20 cellular contexts compared by ENCODE assay signal in the genomic region with DNA sequence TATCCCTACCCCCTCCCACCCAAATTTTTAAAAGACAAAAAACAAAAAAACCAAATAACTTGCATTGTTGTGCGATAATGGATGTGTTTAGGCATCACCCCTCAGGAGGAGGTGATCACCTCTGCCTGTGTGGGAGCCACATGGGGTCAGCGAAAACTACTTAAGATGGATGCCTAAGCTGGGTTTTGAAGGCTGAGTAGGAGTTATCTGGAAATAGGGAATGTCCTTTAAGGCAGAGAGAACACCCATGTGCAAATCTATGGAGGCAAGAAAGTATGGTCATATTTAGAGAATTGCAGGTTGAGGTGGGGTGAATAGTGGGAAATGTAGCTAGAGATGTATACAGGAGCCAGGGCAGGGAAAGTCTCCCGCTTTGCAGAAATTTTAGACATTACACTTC. TPM values are rescaled to one million over a fixed set of nuclear protein-coding genes. Genes with fewer than 3 reads are reported as not detected.
A peak's percentile ranks its signal among the peaks of the same experiment; 100 is the strongest.
DNase-seq lines count a peak whose midpoint lies in the region; ATAC-seq and TF ChIP-seq lines count a peak whose summit lies in the region.
"Had no signal": no experiment of that assay in that cellular context is flagged by ENCODE, and none has a peak within 500 bp of the region (broad histone marks: within the 10 kb centered on the region; RNA-seq: fewer than 3 reads in every experiment).

No MANE protein-coding gene starts in this region.

- H3K4me1 ChIP-seq in HEK293 (ENCODE audit: control insufficient read depth, insufficient read depth, low read length), result no peaks in the 10 kb centered on the region

- H3K9me3 Mint-ChIP-seq in T-helper 2 cell treated with Interferon-gamma antibody and Interleukin-4, amounts not matched to agents 5 μg/mL and 100 μg/mL, for 36 hours, result no peaks in the 10 kb centered on the region
- no peaks in the 10 kb centered on the region for H3K9me3 Mint-ChIP-seq in stimulated activated memory B cell treated with anti-CD40 and anti-IgM and Interleukin-4, amounts not matched to agents 10 μg/mL and 1 μg/mL and 100 μg/mL, for 72 hours
- H3K9me3 Mint-ChIP-seq: CD4-positive, CD25-positive, alpha-beta regulatory T cell had no signal

- H3K27ac Mint-ChIP-seq in T-helper 2 cell treated with Interferon-gamma antibody and Interleukin-4, amounts not matched to agents 5 μg/mL and 100 μg/mL, for 36 hours, result peak overlapping the region; percentile 2
- peak overlapping the region; percentile 87 for H3K27ac Mint-ChIP-seq in T-helper 17 cell
- no peak overlapping the region for H3K27ac Mint-ChIP-seq in stimulated activated memory B cell treated with anti-CD40 and anti-IgM and Interleukin-4, amounts not matched to agents 10 μg/mL and 1 μg/mL and 100 μg/mL, for 72 hours
- H3K27ac Mint-ChIP-seq: B cell had no signal

- DNase-seq in T-helper 2 cell treated with Interferon-gamma antibody and Interleukin-4, amounts not matched to agents 5 μg/mL and 100 μg/mL, for 36 hours (ENCODE audit: low spot score), result no peak
- DNase-seq in T-helper 2 cell, result no peak
- DNase-seq in T-helper 17 cell, result no peak
- DNase-seq in mesenteric fat pad (ENCODE audit: low spot score), result peak; percentile 2
- no peak for DNase-seq in Kasumi-1 (lab: John Stamatoyannopoulos, UW)
- DNase-seq: Calu3; CD4-positive, CD25-positive, alpha-beta regulatory T cell; COR-L47; DMS53; DMS79 treated with DMSO at 0.1 percent for 48 hours; GF-D8; H7; HCEC 1CT had no signal

- H3K4me3 ChIP-seq in HEK293 (ENCODE audit: low read depth, low read length), result no peak overlapping the region
- H3K4me3 ChIP-seq: BLaER1 had no signal

- POLR2A ChIA-PET in HEK293 (lab: Yijun Ruan, JAX), result interaction anchor here (0.6 kb wide), 1 partner anchor 623 kb away, joined by 10 read pairs; no protein-coding TSS in a partner anchor

- no peak overlapping the region for H3K4me3 Mint-ChIP-seq in T-helper 2 cell treated with Interferon-gamma antibody and Interleukin-4, amounts not matched to agents 5 μg/mL and 100 μg/mL, for 36 hours
- H3K4me3 Mint-ChIP-seq in T-helper 17 cell, result peak overlapping the region; percentile 43
- H3K4me3 Mint-ChIP-seq in stimulated activated memory B cell treated with anti-CD40 and anti-IgM and Interleukin-4, amounts not matched to agents 10 μg/mL and 1 μg/mL and 100 μg/mL, for 72 hours, result no peak overlapping the region
- H3K4me3 Mint-ChIP-seq: B cell had no signal

- H3K9me3 ChIP-seq in HEK293 (ENCODE audit: control insufficient read depth, insufficient read depth, low read depth, low read length), result no peaks in the 10 kb centered on the region
- no peaks in the 10 kb centered on the region for H3K9me3 ChIP-seq in T-helper 17 cell (ENCODE audit: control insufficient read depth, low read length, poor library complexity, severe bottlenecking)
- H3K9me3 ChIP-seq: BLaER1 had no signal

- TF ChIP-seq CTCF in HEK293 (tag by site-specific recombination; IDR thresholded peaks at IDR 0.05), result no peak

- CTCF ChIA-PET in HEK293 (lab: Yijun Ruan, JAX), result interaction anchor here (1.5 to 2.7 kb wide), 2 partner anchors 17 to 170 kb away, joined by 4 to 9 read pairs; no protein-coding TSS in a partner anchor

- ATAC-seq in T-helper 17 cell (no peak), HG03159 (IDR thresholded peaks at IDR 0.05; ENCODE audit: unreplicated experiment) (no peak)
- ATAC-seq in stimulated activated memory B cell treated with anti-CD40 and anti-IgM and Interleukin-4, amounts not matched to agents 10 μg/mL and 1 μg/mL and 100 μg/mL, for 72 hours, result no peak

- H3K27ac ChIP-seq in HEK293 (ENCODE audit: extremely low read depth, low read depth, low read length), result no peak overlapping the region
- H3K27ac ChIP-seq: 22Rv1, BLaER1, C4-2B had no signal

- H3K36me3 Mint-ChIP-seq in T-helper 2 cell treated with Interferon-gamma antibody and Interleukin-4, amounts not matched to agents 5 μg/mL and 100 μg/mL, for 36 hours (ENCODE audit: low read depth), result peaks cover 20% of the 10 kb centered on the region
- H3K36me3 Mint-ChIP-seq in T-helper 17 cell (ENCODE audit: low read depth), result peaks cover 3% of the 10 kb centered on the region
- peaks cover 29% of the 10 kb centered on the region for H3K36me3 Mint-ChIP-seq in stimulated activated memory B cell treated with anti-CD40 and anti-IgM and Interleukin-4, amounts not matched to agents 10 μg/mL and 1 μg/mL and 100 μg/mL, for 72 hours

- peaks cover 24% of the 10 kb centered on the region for H3K4me1 Mint-ChIP-seq in T-helper 2 cell treated with Interferon-gamma antibody and Interleukin-4, amounts not matched to agents 5 μg/mL and 100 μg/mL, for 36 hours (ENCODE audit: low read depth)
- H3K4me1 Mint-ChIP-seq in T-helper 17 cell, result peaks cover 23% of the 10 kb centered on the region
- peaks cover 4% of the 10 kb centered on the region for H3K4me1 Mint-ChIP-seq in stimulated activated memory B cell treated with anti-CD40 and anti-IgM and Interleukin-4, amounts not matched to agents 10 μg/mL and 1 μg/mL and 100 μg/mL, for 72 hours

- H3K36me3 ChIP-seq in HEK293 (ENCODE audit: control insufficient read depth in 2 of 2, insufficient read depth in 1 of 2, low read length in 2 of 2), result peaks cover 21 to 40% of the 10 kb centered on the region in 2 experiments

- no peaks in the 10 kb centered on the region for H3K27me3 Mint-ChIP-seq in T-helper 2 cell treated with Interferon-gamma antibody and Interleukin-4, amounts not matched to agents 5 μg/mL and 100 μg/mL, for 36 hours (ENCODE audit: low read depth)
- H3K27me3 Mint-ChIP-seq in T-helper 17 cell, result no peaks in the 10 kb centered on the region
- no peaks in the 10 kb centered on the region for H3K27me3 Mint-ChIP-seq in stimulated activated memory B cell treated with anti-CD40 and anti-IgM and Interleukin-4, amounts not matched to agents 10 μg/mL and 1 μg/mL and 100 μg/mL, for 72 hours
- H3K27me3 Mint-ChIP-seq: B cell; CD4-positive, CD25-positive, alpha-beta regulatory T cell had no signal

TF ChIP-seq in HEK293, 187 proteins besides CTCF, POLR2A, EP300 and RAD21:
- TF ChIP-seq ZFP3 (tag by site-specific recombination; IDR thresholded peaks at IDR 0.05; ENCODE audit: low read depth), result peak; percentile 81
- no peak for TF ChIP-seq ZNF585B (tag by site-specific recombination; IDR thresholded peaks at IDR 0.05)

RNA-seq across cellular contexts. Expression of gene TACO1, which starts 5.6 kb away (rescaled TPM):
- total RNA-seq in T-helper 17 cell (10 to 100 TPM; 11.0 to 11.8 TPM), mesenteric fat pad (17.1 TPM)

RNA-seq across cellular contexts. Expression of gene MAP3K3, which starts 27.1 kb away (rescaled TPM):
- total RNA-seq in T-helper 17 cell (10 to 100 TPM; 74.1 to 85.0 TPM), mesenteric fat pad (48.8 TPM)

RNA-seq across cellular contexts. Expression of gene DCAF7, which starts 44.9 kb away (rescaled TPM):
- total RNA-seq in T-helper 17 cell (10 to 100 TPM; 36.4 to 39.0 TPM), mesenteric fat pad (49.6 TPM)
